In genomic region chr7:105268511-105269392, GRCh38 we compare ENCODE assay signal across 1 cellular context.
TF ChIP-seq lines count a peak whose summit lies in the region.

No MANE protein-coding gene starts in this region.

TF ChIP-seq in K562, 482 proteins besides CTCF, POLR2A, EP300 and RAD21 (continued from another document and continues in another):
- TF ChIP-seq BRF2 (IDR thresholded peaks at IDR 0.05; ENCODE audit: borderline replicate concordance, insufficient read depth, insufficient read length) = no peak
- TF ChIP-seq TCF3 (CRISPR knock-in tag; IDR thresholded peaks at IDR 0.05) = no peak
- TF ChIP-seq ZNF507 (tag; conservative IDR thresholded peaks at IDR 0.05) = no peak
- TF ChIP-seq ZNF609 (CRISPR knock-in tag; IDR thresholded peaks at IDR 0.05; ENCODE audit: borderline replicate concordance) = no peak
- TF ChIP-seq TAF1 (IDR thresholded peaks at IDR 0.05; ENCODE audit: control insufficient read depth, extremely low read depth, insufficient read depth, low read length, severe bottlenecking) = no peak
- TF ChIP-seq CEBPB (tag; IDR thresholded peaks at IDR 0.05) = peak; percentile 44; the same call in 1 of the 2 replicates
- no peak for TF ChIP-seq ZNF23 (CRISPR knock-in tag; IDR thresholded peaks at IDR 0.05)
- no peak for TF ChIP-seq CLOCK (CRISPR knock-in tag; IDR thresholded peaks at IDR 0.05; ENCODE audit: borderline replicate concordance)
- no peak for TF ChIP-seq ZNF551 (CRISPR knock-in tag; IDR thresholded peaks at IDR 0.05)
- no peak for TF ChIP-seq DACH1 (IDR thresholded peaks at IDR 0.05; ENCODE audit: partially characterized antibody)
- TF ChIP-seq NKRF (IDR thresholded peaks at IDR 0.05; ENCODE audit: borderline replicate concordance) = no peak
- peak; percentile 92 for TF ChIP-seq JUND (IDR thresholded peaks at IDR 0.05; ENCODE audit: borderline replicate concordance, low read depth, low read length)
- TF ChIP-seq JUND (tag; IDR thresholded peaks at IDR 0.05; ENCODE audit: borderline replicate concordance, low read depth, low read length) = no peak; the same call in 2 of the 3 replicates
- no peak for TF ChIP-seq ZNF695 (CRISPR knock-in tag; IDR thresholded peaks at IDR 0.05)
- no peak for TF ChIP-seq MTF1 (CRISPR knock-in tag; IDR thresholded peaks at IDR 0.05; ENCODE audit: borderline replicate concordance)
- no peak; the same call in 1 of the 2 replicates for TF ChIP-seq ZNF239 (CRISPR knock-in tag; IDR thresholded peaks at IDR 0.05)
- no peak for TF ChIP-seq CCNT2 (IDR thresholded peaks at IDR 0.05; ENCODE audit: borderline replicate concordance, extremely low read depth, insufficient read length, low read depth, low read length)
- TF ChIP-seq PRDM10 (IDR thresholded peaks at IDR 0.05; ENCODE audit: partially characterized antibody) = peak; percentile 99
- no peak for TF ChIP-seq E4F1 (CRISPR knock-in tag; IDR thresholded peaks at IDR 0.05; ENCODE audit: borderline replicate concordance)
- peak; percentile 85 to 99; a peak in 3 of 4 replicates for TF ChIP-seq FOXK2 (conservative IDR thresholded peaks at IDR 0.05 in 1 of 2, IDR thresholded peaks at IDR 0.05 in 1 of 2; ENCODE audit: low read depth in 2 of 2)
- TF ChIP-seq PHF20 (IDR thresholded peaks at IDR 0.05; ENCODE audit: partially characterized antibody) = no peak
- no peak; the same call in 1 of the 2 replicates for TF ChIP-seq ZNF134 (CRISPR knock-in tag; conservative IDR thresholded peaks at IDR 0.05)
- peak; percentile 81 for TF ChIP-seq BHLHE40 (IDR thresholded peaks at IDR 0.05; ENCODE audit: low read length)
- TF ChIP-seq USF2 (CRISPR knock-in tag; IDR thresholded peaks at IDR 0.05) = no peak
- no peak for TF ChIP-seq NR1H2 (CRISPR knock-in tag; IDR thresholded peaks at IDR 0.05)
- TF ChIP-seq SMARCC2 (IDR thresholded peaks at IDR 0.05; ENCODE audit: low read depth) = no peak; the same call in 1 of the 2 replicates
- TF ChIP-seq CHAMP1 (IDR thresholded peaks at IDR 0.05) = 0 out of 2 replicates have a peak, but pooled peaks have one; percentile 17
- TF ChIP-seq TFE3 (CRISPR knock-in tag; IDR thresholded peaks at IDR 0.05) = no peak
- TF ChIP-seq ZNF121 (CRISPR knock-in tag; conservative IDR thresholded peaks at IDR 0.05) = no peak
- TF ChIP-seq TAF7 (tag; IDR thresholded peaks at IDR 0.05) = peak; percentile 52; the same call in 1 of the 2 replicates
- TF ChIP-seq ZNF347 (CRISPR knock-in tag; IDR thresholded peaks at IDR 0.05; ENCODE audit: low read depth) = no peak
- TF ChIP-seq RCOR1 (IDR thresholded peaks at IDR 0.05; ENCODE audit: borderline replicate concordance in 1 of 2, low read depth in 2 of 2, low read length in 2 of 2) = no peak
